ENCODE assay signal across 8 cellular contexts in genomic region chr4:173168396-173169177, GRCh38. TPM values are rescaled to one million over a fixed set of nuclear protein-coding genes. Genes with fewer than 3 reads are reported as not detected.
DNase-seq lines count a peak whose midpoint lies in the region; ATAC-seq and TF ChIP-seq lines count a peak whose summit lies in the region.

GALNT7 (plus strand) TSS chr4:173168811; CDS start chr4:173168836, 25 bp downstream.

- H3K27me3 Mint-ChIP-seq in activated CD4-positive, alpha-beta T cell treated with anti-CD3 and anti-CD28 coated beads, Interleukin-2, amount 10 ng/mL, durations not matched to agents 7 days and 5 days = no peaks in the 10 kb centered on the region

- peak within 1 kb of the TSS in 1 of 2 donors; percentile 28 for H3K9ac ChIP-seq in liver (ENCODE audit: low read depth in 1 of 2, low read length in 2 of 2)

- H3K36me3 ChIP-seq in liver (ENCODE audit: control insufficient read depth in 4 of 4, insufficient read depth in 3 of 4, low read depth in 1 of 4, low read length in 3 of 4) = no peaks in the 10 kb centered on the region

- TF ChIP-seq CTCF in liver (IDR thresholded peaks at IDR 0.05; ENCODE audit: low read depth, low read length, missing input control) = no peak

- WGBS in liver = under 1% methylated on average over 64 of the region's 64 CpGs

- H3K4me3 ChIP-seq in liver (ENCODE audit: low read depth in 1 of 3, low read length in 3 of 3) = peak within 1 kb of the TSS; percentile 61 to 88 (median 61)

- peaks cover 9% of the 10 kb centered on the region for H3K36me3 Mint-ChIP-seq in activated CD4-positive, alpha-beta T cell treated with anti-CD3 and anti-CD28 coated beads, Interleukin-2, amount 10 ng/mL, durations not matched to agents 7 days and 5 days (ENCODE audit: low read depth)

- TF ChIP-seq RAD21 in liver (IDR thresholded peaks at IDR 0.05) = no peak

- POLR2A ChIA-PET in activated CD4-positive, alpha-beta T cell treated with anti-CD3 and anti-CD28 coated beads, Interleukin-2, amount 10 ng/mL, durations not matched to agents 7 days and 5 days (lab: Charles Lee) = no interaction called here

- peaks cover 3 to 20% (median 13%) of the 10 kb centered on the region in 4 donors for H3K4me1 ChIP-seq in liver (ENCODE audit: control insufficient read depth in 4 of 4, insufficient read depth in 4 of 4, low read length in 3 of 4)

- peak; percentile 55 for TF ChIP-seq POLR2A in GM19099 (IDR thresholded peaks at IDR 0.05; ENCODE audit: extremely low read depth, insufficient read length, low read depth)

- peak within 1 kb of the TSS; percentile 94 for H3K4me3 Mint-ChIP-seq in activated CD4-positive, alpha-beta T cell treated with anti-CD3 and anti-CD28 coated beads, Interleukin-2, amount 10 ng/mL, durations not matched to agents 7 days and 5 days

- H3K9me3 ChIP-seq in liver (ENCODE audit: control insufficient read depth in 4 of 4, low read length in 3 of 4) = no peaks in the 10 kb centered on the region

- peak within 1 kb of the TSS; percentile 96 for H3K27ac Mint-ChIP-seq in activated CD4-positive, alpha-beta T cell treated with anti-CD3 and anti-CD28 coated beads, Interleukin-2, amount 10 ng/mL, durations not matched to agents 7 days and 5 days

- peak; percentile 35 for ATAC-seq in HG03354 (IDR thresholded peaks at IDR 0.05; ENCODE audit: poor library complexity, severe bottlenecking, unreplicated experiment)

- peak within 1 kb of the TSS; percentile 64 to 80 for H3K27ac ChIP-seq in liver (ENCODE audit: low read depth in 1 of 2, low read length in 2 of 2)

- CTCF ChIA-PET in activated CD4-positive, alpha-beta T cell treated with anti-CD3 and anti-CD28 coated beads, Interleukin-2, amount 10 ng/mL, durations not matched to agents 7 days and 5 days (lab: Charles Lee) = interaction anchor here (0.6 to 1.0 kb wide), 2 partner anchors 89 to 156 kb away, joined by 3 read pairs; no protein-coding TSS in a partner anchor

- peak; percentile 75 for DNase-seq in Ammon's horn (ENCODE audit: low spot score)
- DNase-seq in NCI-H510A (lab: John Stamatoyannopoulos, UW) = peak; percentile 65
- peak; percentile 72 for DNase-seq in activated CD4-positive, alpha-beta T cell treated with anti-CD3 and anti-CD28 coated beads, Interleukin-2, amount 10 ng/mL, durations not matched to agents 7 days and 5 days
- peak; percentile 68 for DNase-seq in dermis blood vessel endothelial cell
- peak; percentile 61 to 64 for DNase-seq in stimulated activated CD4-positive, alpha-beta T cell treated with anti-CD3 and anti-CD28 coated beads, Interleukin-4, amount 100 ng/mL, for 4 hours

- no peaks in the 10 kb centered on the region for H3K9me3 Mint-ChIP-seq in activated CD4-positive, alpha-beta T cell treated with anti-CD3 and anti-CD28 coated beads, Interleukin-2, amount 10 ng/mL, durations not matched to agents 7 days and 5 days

- H3K27me3 ChIP-seq in liver (ENCODE audit: control insufficient read depth in 4 of 4, insufficient read depth in 4 of 4, low read length in 3 of 4) = peaks cover 0 to 4% (median 1%) of the 10 kb centered on the region in 4 donors

- H3K4me1 Mint-ChIP-seq in activated CD4-positive, alpha-beta T cell treated with anti-CD3 and anti-CD28 coated beads, Interleukin-2, amount 10 ng/mL, durations not matched to agents 7 days and 5 days = peaks cover 50% of the 10 kb centered on the region

TF ChIP-seq in liver, 16 proteins besides CTCF, POLR2A, EP300 and RAD21:
- TF ChIP-seq ATF3 (IDR thresholded peaks at IDR 0.05) = no peak
- no peak for TF ChIP-seq YY1 (IDR thresholded peaks at IDR 0.05)
- TF ChIP-seq HNF4A (conservative IDR thresholded peaks at IDR 0.05) = no peak
- no peak for TF ChIP-seq HNF4G (IDR thresholded peaks at IDR 0.05)
- no peak for TF ChIP-seq FOXA2 (IDR thresholded peaks at IDR 0.05)
- TF ChIP-seq EGR1 (IDR thresholded peaks at IDR 0.05; ENCODE audit: low read depth in 2 of 2) = no peak
- no peak for TF ChIP-seq NR2F2 (IDR thresholded peaks at IDR 0.05)
- no peak for TF ChIP-seq TAF1 (conservative IDR thresholded peaks at IDR 0.05)
TF ChIP-seq in liver: peak in this region for 0.

RNA-seq across cellular contexts. Expression of gene GALNT7, which starts in this region (rescaled TPM):
- 10 to 100 TPM; 21.6 to 23.6 TPM for total RNA-seq in activated CD4-positive, alpha-beta T cell treated with anti-CD3 and anti-CD28 coated beads, Interleukin-2, amount 10 ng/mL, durations not matched to agents 7 days and 5 days
- total RNA-seq in dermis blood vessel endothelial cell (29.3 and 53.8 TPM in 2 replicates), liver (10 to 100 TPM in 1 of 2 donors, 1 to 10 TPM in 1; 3.3 to 13.0 TPM)
- 1 to 10 TPM in 1 of 2 donors, under 1 TPM in 1; 0.65 to 1.0 TPM for polyA plus RNA-seq in liver

Comparison
In these comparisons a context has a peak if more than half of its experiments do, and no peak if none do; other contexts are left out.
1. Peak in every context shown above with its lines: DNase-seq, ATAC-seq, H3K4me3 ChIP-seq and H3K27ac ChIP-seq.